ENCODE assay signal across 32 cellular contexts in the genomic region with DNA sequence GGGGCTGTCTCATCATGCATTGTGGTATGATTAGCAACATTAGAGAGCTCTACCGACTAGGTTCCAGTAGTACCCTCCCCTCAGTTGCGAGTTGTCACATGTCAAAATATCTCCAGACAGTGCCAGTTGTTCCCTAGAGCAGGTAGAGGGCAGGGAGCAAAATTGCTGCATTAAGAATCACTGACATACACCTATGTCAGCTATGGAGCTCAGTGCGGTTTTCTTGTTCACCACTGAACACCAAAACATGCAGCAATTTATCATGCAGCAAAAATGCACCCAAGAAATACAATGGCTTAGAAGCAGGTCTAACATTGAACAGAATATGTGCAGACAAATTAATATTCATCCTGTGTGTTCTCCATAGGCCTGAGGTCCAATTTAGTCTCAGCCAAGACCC.
"Had no signal": no experiment of that assay in that cellular context is flagged by ENCODE, and none has a peak within 500 bp of the region (broad histone marks: within the 10 kb centered on the region; RNA-seq: fewer than 3 reads in every experiment).

No MANE protein-coding gene starts in this region.

- ATAC-seq: activated CD4-positive, alpha-beta T cell treated with anti-CD3 and anti-CD28 coated beads for 36 hours; activated CD4-positive, CD25-positive, alpha-beta regulatory T cell treated with anti-CD3 and anti-CD28 coated beads, Interleukin-2, amount 50 U/mL, for 24 hours; activated CD8-positive, alpha-beta T cell treated with anti-CD3 and anti-CD28 coated beads, Interleukin-2, amount 10 ng/mL, durations not matched to agents 7 days and 5 days; PC-3; Right ventricle myocardium inferior; WTC11 had no signal

- H3K27ac Mint-ChIP-seq: activated CD4-positive, alpha-beta T cell treated with anti-CD3 and anti-CD28 coated beads for 36 hours; activated CD4-positive, alpha-beta T cell treated with anti-CD3 and anti-CD28 coated beads, Interleukin-2, amount 10 ng/mL, durations not matched to agents 7 days and 5 days; activated CD8-positive, alpha-beta T cell treated with anti-CD3 and anti-CD28 coated beads, Interleukin-2, amount 10 ng/mL, durations not matched to agents 7 days and 5 days; activated naive CD4-positive, alpha-beta T cell treated with anti-CD3 and anti-CD28 coated beads, Interleukin-2, amount 50 U/mL, for 24 hours; activated naive CD8-positive, alpha-beta T cell treated with anti-CD3 and anti-CD28 coated beads, Interleukin-2, amount 10 ng/mL, durations not matched to agents 7 days and 5 days; activated T-cell treated with anti-CD3 and anti-CD28 coated beads, Interleukin-2, amount 50 U/mL, for 24 hours; activated T-helper 2 cell treated with anti-CD3 and anti-CD28 coated beads, Interferon-gamma antibody, Interleukin-2, Interleukin-4, amounts not matched to agents 10 μg/mL and 5 μg/mL and 100 μg/mL, durations not matched to agents 14 hours and 24 hours and 36 hours; T-helper 2 cell treated with Interferon-gamma antibody and Interleukin-4, amounts not matched to agents 5 μg/mL and 100 μg/mL, for 36 hours; WTC11 had no signal

- H3K27ac ChIP-seq: ascending aorta, Peyer's patch had no signal

- H3K36me3 Mint-ChIP-seq: activated naive CD8-positive, alpha-beta T cell treated with anti-CD3 and anti-CD28 coated beads, Interleukin-2, amount 10 ng/mL, durations not matched to agents 7 days and 5 days; brain had no signal

- H3K4me3 Mint-ChIP-seq: activated CD4-positive, alpha-beta T cell treated with anti-CD3 and anti-CD28 coated beads for 36 hours; activated CD4-positive, alpha-beta T cell treated with anti-CD3 and anti-CD28 coated beads, Interleukin-2, amount 10 ng/mL, durations not matched to agents 7 days and 5 days; activated CD8-positive, alpha-beta T cell treated with anti-CD3 and anti-CD28 coated beads, Interleukin-2, amount 10 ng/mL, durations not matched to agents 7 days and 5 days; activated naive CD4-positive, alpha-beta T cell treated with anti-CD3 and anti-CD28 coated beads, Interleukin-2, amount 50 U/mL, for 24 hours; activated naive CD8-positive, alpha-beta T cell treated with anti-CD3 and anti-CD28 coated beads, Interleukin-2, amount 10 ng/mL, durations not matched to agents 7 days and 5 days; activated T-cell treated with anti-CD3 and anti-CD28 coated beads, Interleukin-2, amount 50 U/mL, for 24 hours; brain; T-helper 2 cell treated with Interferon-gamma antibody and Interleukin-4, amounts not matched to agents 5 μg/mL and 100 μg/mL, for 36 hours; WTC11 had no signal

- H3K4me1 Mint-ChIP-seq: activated CD4-positive, alpha-beta T cell treated with anti-CD3 and anti-CD28 coated beads for 36 hours; activated CD4-positive, alpha-beta T cell treated with anti-CD3 and anti-CD28 coated beads, Interleukin-2, amount 10 ng/mL, durations not matched to agents 7 days and 5 days; activated naive CD4-positive, alpha-beta T cell treated with anti-CD3 and anti-CD28 coated beads, Interleukin-2, amount 50 U/mL, for 24 hours; activated naive CD8-positive, alpha-beta T cell treated with anti-CD3 and anti-CD28 coated beads, Interleukin-2, amount 10 ng/mL, durations not matched to agents 7 days and 5 days had no signal

- FAIRE-seq: TTC549 had no signal

- H3K27me3 ChIP-seq: ascending aorta, Peyer's patch had no signal

- H3K4me1 ChIP-seq: ascending aorta, Peyer's patch had no signal

- DNase-seq: activated CD4-positive, alpha-beta T cell treated with anti-CD3 and anti-CD28 coated beads for 36 hours; activated CD4-positive, alpha-beta T cell treated with anti-CD3 and anti-CD28 coated beads, Interleukin-2, amount 10 ng/mL, durations not matched to agents 7 days and 5 days; activated CD4-positive, alpha-beta T cell treated with anti-CD3 and anti-CD28 coated beads, Interleukin-2, amount 50 U/mL, for 48 hours; activated CD8-positive, alpha-beta T cell treated with anti-CD3 and anti-CD28 coated beads, Interleukin-2, amount 10 ng/mL, durations not matched to agents 7 days and 5 days; activated gamma-delta T cell; activated naive CD4-positive, alpha-beta T cell treated with Interleukin-2 at 50 U/mL for 16 hours; activated naive CD8-positive, alpha-beta T cell treated with anti-CD3 and anti-CD28 coated beads, Interleukin-2, amount 10 ng/mL, durations not matched to agents 7 days and 5 days; activated T-cell treated with anti-CD3 and anti-CD28 coated beads, Interleukin-2, amount 50 U/mL, for 24 hours; amygdala; central memory CD4-positive, alpha-beta T cell; Karpas-422; KBM-7; MM.1S; MV-4-11; NCI-H1092; NCI-H1436 treated with DMSO at 0.1 percent for 48 hours; NCI-H1694 treated with DMSO at 0.1 percent for 48 hours; NCI-H2029; NCI-H345; NCI-H524 treated with DMSO at 0.1 percent for 48 hours; PC-3; Peyer's patch; RPMI8226 had no signal

- H3K36me3 ChIP-seq: ascending aorta, Peyer's patch had no signal

- H3K4me3 ChIP-seq: ascending aorta, Peyer's patch had no signal

- H3K27me3 Mint-ChIP-seq: activated CD4-positive, alpha-beta T cell treated with anti-CD3 and anti-CD28 coated beads, Interleukin-2, amount 10 ng/mL, durations not matched to agents 7 days and 5 days; brain had no signal
